ENCODE assay signal across 8 cellular contexts in the genomic region with DNA sequence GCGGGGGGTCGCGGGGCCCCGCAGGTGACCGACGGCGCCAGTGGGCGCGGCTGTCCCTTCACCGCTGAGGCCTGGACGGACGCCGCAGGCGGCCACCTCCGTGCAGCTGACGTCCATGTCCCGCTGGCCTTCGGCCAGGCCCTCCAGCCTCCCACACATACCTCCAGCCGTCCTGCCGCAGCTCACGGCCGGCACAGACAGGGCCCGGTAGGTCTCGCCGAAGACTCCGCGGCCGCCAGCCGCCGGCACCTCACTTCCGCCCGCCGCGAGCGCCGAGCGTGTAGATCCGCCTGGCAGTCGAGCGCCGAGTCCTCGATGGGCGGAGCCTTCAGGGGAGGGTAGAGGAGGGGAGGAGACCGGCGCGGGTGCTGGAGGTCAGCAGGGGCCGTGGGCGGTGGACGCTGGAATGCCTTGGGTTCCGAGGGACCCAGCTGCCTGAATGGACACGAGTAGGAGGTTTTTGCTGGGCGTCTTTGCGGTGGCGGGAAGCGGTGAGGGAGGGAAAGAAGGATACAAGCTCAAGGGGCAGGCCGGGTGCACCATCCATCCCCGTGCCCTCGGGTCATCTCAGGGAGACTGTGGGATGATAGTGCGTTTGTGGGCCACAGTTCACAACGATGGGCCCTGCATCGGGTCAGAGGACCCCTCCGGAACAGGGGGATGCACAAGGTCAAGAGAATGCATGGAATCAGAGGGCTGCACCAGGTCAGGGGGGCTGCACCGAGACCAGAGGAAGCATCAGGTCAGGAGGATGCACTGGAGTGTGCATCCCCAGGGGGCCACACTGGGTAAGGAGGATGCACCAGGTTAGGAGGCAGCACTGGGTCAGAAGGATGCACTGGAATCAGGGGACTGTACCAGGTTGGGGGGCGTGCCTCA. TPM values are rescaled to one million over a fixed set of nuclear protein-coding genes. Genes with fewer than 3 reads are reported as not detected.
A peak's percentile ranks its signal among the peaks of the same experiment; 100 is the strongest.
DNase-seq lines count a peak whose midpoint lies in the region; ATAC-seq and TF ChIP-seq lines count a peak whose summit lies in the region.

A gene with protein sequence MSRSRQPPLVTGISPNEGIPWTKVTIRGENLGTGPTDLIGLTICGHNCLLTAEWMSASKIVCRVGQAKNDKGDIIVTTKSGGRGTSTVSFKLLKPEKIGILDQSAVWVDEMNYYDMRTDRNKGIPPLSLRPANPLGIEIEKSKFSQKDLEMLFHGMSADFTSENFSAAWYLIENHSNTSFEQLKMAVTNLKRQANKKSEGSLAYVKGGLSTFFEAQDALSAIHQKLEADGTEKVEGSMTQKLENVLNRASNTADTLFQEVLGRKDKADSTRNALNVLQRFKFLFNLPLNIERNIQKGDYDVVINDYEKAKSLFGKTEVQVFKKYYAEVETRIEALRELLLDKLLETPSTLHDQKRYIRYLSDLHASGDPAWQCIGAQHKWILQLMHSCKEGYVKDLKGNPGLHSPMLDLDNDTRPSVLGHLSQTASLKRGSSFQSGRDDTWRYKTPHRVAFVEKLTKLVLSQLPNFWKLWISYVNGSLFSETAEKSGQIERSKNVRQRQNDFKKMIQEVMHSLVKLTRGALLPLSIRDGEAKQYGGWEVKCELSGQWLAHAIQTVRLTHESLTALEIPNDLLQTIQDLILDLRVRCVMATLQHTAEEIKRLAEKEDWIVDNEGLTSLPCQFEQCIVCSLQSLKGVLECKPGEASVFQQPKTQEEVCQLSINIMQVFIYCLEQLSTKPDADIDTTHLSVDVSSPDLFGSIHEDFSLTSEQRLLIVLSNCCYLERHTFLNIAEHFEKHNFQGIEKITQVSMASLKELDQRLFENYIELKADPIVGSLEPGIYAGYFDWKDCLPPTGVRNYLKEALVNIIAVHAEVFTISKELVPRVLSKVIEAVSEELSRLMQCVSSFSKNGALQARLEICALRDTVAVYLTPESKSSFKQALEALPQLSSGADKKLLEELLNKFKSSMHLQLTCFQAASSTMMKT (minus strand): TSS at position 282 of the 879 bp plus-strand sequence. CDS start 55,321 bp downstream, outside the sequence.

- peak; percentile 93 for DNase-seq in GM13977 (ENCODE audit: low spot score)
- peak; percentile 87 for DNase-seq in NCI-H146 (lab: John Stamatoyannopoulos, UW)
- DNase-seq in T-helper 22 cell (ENCODE audit: low read depth) = peak; percentile 70
- peak; percentile 39 to 91 for DNase-seq in ascending aorta (ENCODE audit: low spot score in 2 of 2)
- peak; percentile 78 for DNase-seq in hepatic stellate cell (ENCODE audit: low spot score)
- DNase-seq in renal cortical epithelial cell (ENCODE audit: low read depth) = peak; percentile 42
- no peak for DNase-seq in vagina (ENCODE audit: extremely low spot score in 2 of 2)

- H3K27ac ChIP-seq in ascending aorta (peak within 1 kb of the TSS; percentile 66 to 71), vagina (peak within 1 kb of the TSS; percentile 79)

- H3K9me3 ChIP-seq in ascending aorta (no peaks in the 10 kb centered on the region), vagina (no peaks in the 10 kb centered on the region)

- peak in 1 of 2 donors; percentile 12 for TF ChIP-seq POLR2A in vagina (IDR thresholded peaks at IDR 0.05)

- H3K4me3 ChIP-seq in ascending aorta (peak within 1 kb of the TSS; percentile 87 to 100), vagina (peak within 1 kb of the TSS; percentile 96 to 98)

- peak; percentile 92 for ATAC-seq in HG02642 (IDR thresholded peaks at IDR 0.05; ENCODE audit: poor library complexity, unreplicated experiment)

- H3K36me3 ChIP-seq in ascending aorta (no peaks in the 10 kb centered on the region), vagina (no peaks in the 10 kb centered on the region)

- H3K4me1 ChIP-seq in ascending aorta = peaks cover 0 to 5% of the 10 kb centered on the region in 2 donors
- H3K4me1 ChIP-seq in vagina = peaks cover 26% of the 10 kb centered on the region

- TF ChIP-seq CTCF in GM13977 (IDR thresholded peaks at IDR 0.05; ENCODE audit: extremely low read depth, insufficient read depth, missing control alignments) = no peak
- TF ChIP-seq CTCF in ascending aorta (IDR thresholded peaks at IDR 0.05) = no peak
- TF ChIP-seq CTCF in vagina (IDR thresholded peaks at IDR 0.05) = no peak

- no peaks in the 10 kb centered on the region for H3K27me3 ChIP-seq in ascending aorta
- H3K27me3 ChIP-seq in vagina = no peaks in the 10 kb centered on the region

- intact Hi-C loops in ascending aorta (cut with DNase I) = no loop called here
- intact Hi-C loops in vagina (cut with DNase I) = no loop called here

- in situ Hi-C loops in GM13977 (cut with MboI; ENCODE audit: low pct_unique_long_range_greater_than_20kb, low sequenced_read_pairs, unreplicated experiment) = no loop called here

RNA-seq across cellular contexts. Expression of the gene that starts here (rescaled TPM):
- total RNA-seq in ascending aorta (11.4 TPM), renal cortical epithelial cell (41.3 and 48.4 TPM in 2 replicates), vagina (23.6 TPM)

Comparison
In these comparisons a context has a peak if more than half of its experiments do, and no peak if none do; other contexts are left out.
1. DNase-seq: peak in GM13977 (single experiment), NCI-H146 (single experiment), T-helper 22 cell (single experiment), ascending aorta (2 of 2), hepatic stellate cell (single experiment) and renal cortical epithelial cell (single experiment); none in vagina (0 of 2).